Comparison of ENCODE assay signal across 21 cellular contexts in the genomic region with DNA sequence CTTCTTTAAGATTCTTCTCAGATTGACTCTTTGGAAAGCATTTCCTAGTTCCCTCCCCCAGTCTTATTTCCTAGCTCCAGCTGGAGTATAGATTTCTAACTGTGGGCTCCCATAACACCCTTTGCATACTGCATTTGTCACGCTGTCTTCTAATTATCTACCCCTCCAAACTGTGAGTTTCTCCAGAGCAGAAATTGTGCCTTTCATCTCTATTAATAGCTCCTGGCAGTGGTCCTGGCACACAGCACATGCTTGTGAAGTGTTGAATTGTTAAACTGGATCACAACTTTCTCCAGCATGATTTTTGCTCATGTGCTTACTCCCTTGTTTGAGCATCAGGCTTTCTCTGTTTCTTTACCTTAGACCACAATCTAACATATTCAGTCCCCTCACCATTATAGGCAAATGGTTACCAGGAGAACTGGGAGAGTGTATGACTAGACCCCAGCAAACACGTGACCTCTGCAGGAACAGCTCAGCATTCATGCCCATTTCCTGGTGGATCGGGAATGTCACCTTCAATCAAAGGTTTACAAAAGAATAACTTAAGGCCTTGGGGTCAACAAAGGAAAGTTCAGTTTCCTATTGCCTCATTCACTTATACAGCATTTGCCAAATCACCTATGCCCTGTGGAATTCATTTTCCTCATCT.
A peak's percentile ranks its signal among the peaks of the same experiment; 100 is the strongest.
DNase-seq lines count a peak whose midpoint lies in the region; ATAC-seq and TF ChIP-seq lines count a peak whose summit lies in the region.
"Had no signal": no experiment of that assay in that cellular context is flagged by ENCODE, and none has a peak within 500 bp of the region (broad histone marks: within the 10 kb centered on the region; RNA-seq: fewer than 3 reads in every experiment).

No MANE protein-coding gene starts in this region.

- H3F3A ChIP-seq in neural progenitor cell (ENCODE audit: low read depth): no peaks in the 10 kb centered on the region

- H3K4me3 Mint-ChIP-seq in neural progenitor cell: no peak overlapping the region

- peaks cover 10% of the 10 kb centered on the region for H3K9me3 Mint-ChIP-seq in neural progenitor cell

- no peaks in the 10 kb centered on the region for H3K9me3 ChIP-seq in A673 (ENCODE audit: low read depth, low read length, poor library complexity, severe bottlenecking)
- no peaks in the 10 kb centered on the region for H3K9me3 ChIP-seq in left ventricle myocardium inferior (replicated peaks)
- no peaks in the 10 kb centered on the region for H3K9me3 ChIP-seq in neural progenitor cell (ENCODE audit: low read depth)
- H3K9me3 ChIP-seq: colonic mucosa had no signal

- DNase-seq in A673 (ENCODE audit: low spot score) (peak; percentile 73), choroid plexus epithelial cell (ENCODE audit: low read depth) (peak; percentile 15), left ventricle myocardium inferior (peak; percentile 25), neural progenitor cell (ENCODE audit: low spot score) (no peak), globus pallidus (ENCODE audit: low spot score) (no peak), AML-193 (lab: John Stamatoyannopoulos, UW) (no peak)
- DNase-seq: activated CD4-positive, alpha-beta T cell treated with anti-CD3 and anti-CD28 coated beads for 4 hours; activated CD8-positive, alpha-beta memory T cell treated with anti-CD3 and anti-CD28 coated beads, Interleukin-2, amount 50 U/mL, for 48 hours; activated gamma-delta T cell treated with Interleukin-2 at 50 U/mL for 16 hours; colonic mucosa; DMS53; NCI-H1105; NCI-H69; PC-3; small intestine had no signal

- BruUV-seq in A673 (replicated peaks; lab: Mats Ljungman, UMichigan): no TSS peak

- H3K4me3 ChIP-seq in A673 (ENCODE audit: low read depth, low read length, poor library complexity, severe bottlenecking) (no peak overlapping the region), choroid plexus epithelial cell (ENCODE audit: low read depth, low read length) (no peak overlapping the region), left ventricle myocardium inferior (no peak overlapping the region), neural progenitor cell (no peak overlapping the region)
- H3K4me3 ChIP-seq: colonic mucosa had no signal

- peaks cover 10% of the 10 kb centered on the region for H3K4me1 Mint-ChIP-seq in neural progenitor cell

- TF ChIP-seq CTCF in A673 (conservative IDR thresholded peaks at IDR 0.05; ENCODE audit: low read depth, low read length): no peak
- no peak for TF ChIP-seq CTCF in choroid plexus epithelial cell (conservative IDR thresholded peaks at IDR 0.05; ENCODE audit: low read depth, low read length)
- no peak for TF ChIP-seq CTCF in left ventricle myocardium inferior (IDR thresholded peaks at IDR 0.05; ENCODE audit: borderline replicate concordance)
- TF ChIP-seq CTCF in neural progenitor cell (IDR thresholded peaks at IDR 0.05): no peak

- no peaks in the 10 kb centered on the region for H3K79me2 ChIP-seq in neural progenitor cell (ENCODE audit: low read depth)

- H4K20me1 ChIP-seq in neural progenitor cell (ENCODE audit: low read depth): no peaks in the 10 kb centered on the region

- H3K36me3 Mint-ChIP-seq in neural progenitor cell: no peaks in the 10 kb centered on the region

- peaks cover 4% of the 10 kb centered on the region for H3K27me3 Mint-ChIP-seq in neural progenitor cell (ENCODE audit: insufficient read depth, low read depth)

- no peak overlapping the region for H3K4me2 ChIP-seq in neural progenitor cell
- H3K4me2 ChIP-seq: KMS-11 had no signal

- no peak overlapping the region for H3K9ac ChIP-seq in neural progenitor cell
- H3K9ac ChIP-seq: KMS-11 had no signal

- CTCF ChIA-PET in A673 (lab: Charles Lee): no interaction called here

- intact Hi-C loops in A673 (cut with micrococcal nuclease; ENCODE audit: unreplicated experiment): no loop called here
- intact Hi-C loops in left ventricle myocardium inferior (cut with micrococcal nuclease): loop anchor here (10.0 kb wide), 1 partner anchor 710 kb away; no protein-coding TSS in a partner anchor

- H3K27me3 ChIP-seq in A673 (replicated peaks; ENCODE audit: insufficient read depth, low read depth, low read length, poor library complexity): no peaks in the 10 kb centered on the region
- no peaks in the 10 kb centered on the region for H3K27me3 ChIP-seq in left ventricle myocardium inferior (ENCODE audit: low read depth)
- no peaks in the 10 kb centered on the region for H3K27me3 ChIP-seq in neural progenitor cell
- H3K27me3 ChIP-seq: colonic mucosa had no signal

- H3K4me1 ChIP-seq in A673 (ENCODE audit: insufficient read depth, low read length, poor library complexity, severe bottlenecking) (peaks cover 18% of the 10 kb centered on the region), left ventricle myocardium inferior (peaks cover 19% of the 10 kb centered on the region), neural progenitor cell (peaks cover 8% of the 10 kb centered on the region)
- H3K4me1 ChIP-seq: colonic mucosa had no signal

- peak overlapping the region; percentile 31 for H2AFZ ChIP-seq in neural progenitor cell (replicated peaks)

- POLR2A ChIA-PET in A673 (lab: Charles Lee; ENCODE audit: low non-redundant PET): no interaction called here

- H3K27ac ChIP-seq in A673 (ENCODE audit: low read depth, low read length, poor library complexity, severe bottlenecking): no peak overlapping the region
- H3K27ac ChIP-seq in left ventricle myocardium inferior (replicated peaks): peak overlapping the region; percentile 82
- H3K27ac ChIP-seq in neural progenitor cell: no peak overlapping the region
- H3K27ac ChIP-seq: C4-2B, colonic mucosa, epithelial cell of prostate, KMS-11 had no signal

- H3K36me3 ChIP-seq in A673 (ENCODE audit: insufficient read depth, low read length, poor library complexity, severe bottlenecking): no peaks in the 10 kb centered on the region
- no peaks in the 10 kb centered on the region for H3K36me3 ChIP-seq in left ventricle myocardium inferior
- no peaks in the 10 kb centered on the region for H3K36me3 ChIP-seq in neural progenitor cell
- H3K36me3 ChIP-seq: colonic mucosa had no signal

- peak overlapping the region; percentile 9 for H3K27ac Mint-ChIP-seq in neural progenitor cell

- ATAC-seq in GM18502 (IDR thresholded peaks at IDR 0.05; ENCODE audit: poor library complexity, unreplicated experiment) (no peak), GM18517 (IDR thresholded peaks at IDR 0.05; ENCODE audit: unreplicated experiment) (no peak)
- ATAC-seq: HCT116, PC-3 had no signal

Comparison
In these comparisons a context has a peak if more than half of its experiments do, and no peak if none do; other contexts are left out.
1. DNase-seq: peak in A673 (single experiment), choroid plexus epithelial cell (single experiment) and left ventricle myocardium inferior (single experiment); none in neural progenitor cell (single experiment), globus pallidus (single experiment) and AML-193 (0 of 2).